31 cellular contexts compared by ENCODE assay signal in genomic region chr1:11640944-11641343, GRCh38. TPM values are rescaled to one million over a fixed set of nuclear protein-coding genes. Genes with fewer than 3 reads are reported as not detected.
"Had no signal": no experiment of that assay in that cellular context is flagged by ENCODE, and none has a peak within 500 bp of the region (broad histone marks: within the 10 kb centered on the region; RNA-seq: fewer than 3 reads in every experiment).

No MANE protein-coding gene starts in this region.

- DNase-seq: activated B cell treated with CpG ODN at 0.5 μM for 24 hours; activated CD4-positive, alpha-beta memory T cell treated with anti-CD3 and anti-CD28 coated beads, Interleukin-2, amount 10 ng/mL, durations not matched to agents 7 days and 5 days; activated CD4-positive, alpha-beta T cell treated with anti-CD3 and anti-CD28 coated beads for 1 hour; activated CD4-positive, alpha-beta T cell treated with anti-CD3 and anti-CD28 coated beads for 36 hours; activated CD4-positive, alpha-beta T cell treated with anti-CD3 and anti-CD28 coated beads for 48 hours; activated CD4-positive, alpha-beta T cell treated with anti-CD3 and anti-CD28 coated beads, Interleukin-2, amount 10 ng/mL, durations not matched to agents 7 days and 5 days; activated CD4-positive, alpha-beta T cell treated with anti-CD3 and anti-CD28 coated beads, Interleukin-2, amount 50 U/mL, for 48 hours; activated CD8-positive, alpha-beta memory T cell treated with anti-CD3 and anti-CD28 coated beads for 24 hours; activated CD8-positive, alpha-beta memory T cell treated with anti-CD3 and anti-CD28 coated beads, Interleukin-2, amount 10 ng/mL, durations not matched to agents 7 days and 5 days; activated CD8-positive, alpha-beta memory T cell treated with anti-CD3 and anti-CD28 coated beads, Interleukin-2, amount 50 U/mL, for 48 hours; activated CD8-positive, alpha-beta T cell treated with anti-CD3 and anti-CD28 coated beads, Interleukin-2, amount 10 ng/mL, durations not matched to agents 7 days and 5 days; activated effector memory CD4-positive, alpha-beta T cell treated with Interleukin-2 at 50 U/mL for 16 hours; activated gamma-delta T cell; activated naive CD4-positive, alpha-beta T cell treated with anti-CD3 and anti-CD28 coated beads, Interleukin-2, amount 10 ng/mL, durations not matched to agents 7 days and 5 days; activated naive CD4-positive, alpha-beta T cell treated with Interleukin-2 at 50 U/mL for 16 hours; activated naive CD8-positive, alpha-beta T cell treated with anti-CD3 and anti-CD28 coated beads, Interleukin-2, amount 10 ng/mL, durations not matched to agents 7 days and 5 days; activated naive CD8-positive, alpha-beta T cell treated with anti-CD3 and anti-CD28 coated beads, Interleukin-2, amount 50 U/mL, for 24 hours; activated T-cell treated with anti-CD3 and anti-CD28 coated beads, Interleukin-2, amount 50 U/mL, for 24 hours; activated T-cell treated with anti-CD3 and anti-CD28 coated beads, Interleukin-2, amount 50 U/mL, for 48 hours; amygdala; anterior cingulate cortex; caudate nucleus; cerebellar nuclear complex; T-helper 1 cell; T-helper 2 cell; T-helper 9 cell had no signal

- FAIRE-seq: bronchial epithelial cell, TTC549 had no signal

- H3K27me3 ChIP-seq: ascending aorta had no signal

- H3K27ac ChIP-seq: ascending aorta, cardiac muscle cell, VCaP had no signal

- H3K4me1 ChIP-seq: ascending aorta had no signal

- H3K36me3 ChIP-seq: ascending aorta, cardiac muscle cell had no signal

- H3K9me3 ChIP-seq: ascending aorta had no signal

- ATAC-seq: activated CD4-positive, alpha-beta T cell treated with anti-CD3 and anti-CD28 coated beads for 36 hours; activated CD8-positive, alpha-beta memory T cell treated with anti-CD3 and anti-CD28 coated beads, Interleukin-2, amount 10 ng/mL, durations not matched to agents 7 days and 5 days; activated CD8-positive, alpha-beta T cell treated with anti-CD3 and anti-CD28 coated beads, Interleukin-2, amount 10 ng/mL, durations not matched to agents 7 days and 5 days; activated naive CD8-positive, alpha-beta T cell treated with anti-CD3 and anti-CD28 coated beads, Interleukin-2, amount 50 U/mL, for 24 hours had no signal

- H3K4me3 ChIP-seq: ascending aorta, cardiac muscle cell had no signal

RNA-seq across cellular contexts. Expression of gene DRAXIN, which starts 50.6 kb away (rescaled TPM):
- total RNA-seq: bronchial epithelial cell had no signal
- polyA plus RNA-seq: cardiac muscle cell had no signal
